8 cellular contexts compared by ENCODE assay signal in the genomic region with DNA sequence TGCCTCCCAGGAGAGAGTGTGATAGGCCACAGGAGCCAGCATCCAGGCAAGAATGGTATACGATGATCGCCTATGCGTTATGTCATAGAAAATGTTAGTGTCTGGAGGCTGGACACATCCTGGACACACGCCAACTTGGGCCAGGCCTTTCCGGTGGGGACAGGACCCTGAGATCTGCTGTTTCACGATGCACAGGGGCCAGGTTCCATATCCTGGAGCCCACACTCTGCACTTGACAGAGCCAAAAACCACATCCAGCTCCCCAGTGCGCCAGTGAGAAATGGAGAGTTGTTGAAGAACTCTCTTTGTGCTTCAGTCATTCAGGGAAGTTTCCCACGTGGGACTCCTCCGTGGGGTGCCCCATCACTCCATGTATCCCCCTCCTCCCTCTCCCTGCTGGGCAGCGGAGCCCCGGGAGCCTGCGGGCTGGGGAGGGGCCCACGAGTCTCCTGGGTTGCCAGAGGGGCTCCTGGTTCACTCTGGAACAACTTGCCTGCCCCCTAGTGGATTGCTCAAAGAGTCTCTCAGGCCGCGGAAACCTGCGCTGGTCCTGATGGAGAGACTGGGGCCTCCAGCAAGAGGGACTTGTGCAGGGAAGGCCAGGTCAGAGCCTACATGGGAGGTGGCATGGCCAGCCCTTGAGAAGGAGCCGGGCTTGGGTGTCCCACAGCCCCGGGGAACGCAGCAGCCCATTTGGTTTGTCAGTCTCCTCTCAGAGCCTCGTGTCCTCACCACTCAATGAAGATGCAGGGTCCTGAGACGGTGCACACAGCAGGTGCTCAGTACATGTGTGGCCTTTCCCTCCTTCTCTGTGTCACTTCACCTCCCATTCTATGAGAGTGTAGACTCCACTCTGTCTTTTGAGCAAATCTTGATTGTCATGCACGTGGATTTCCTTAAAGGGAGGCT. TPM values are rescaled to one million over a fixed set of nuclear protein-coding genes. Genes with fewer than 3 reads are reported as not detected.
DNase-seq lines count a peak whose midpoint lies in the region; ATAC-seq and TF ChIP-seq lines count a peak whose summit lies in the region.

No MANE protein-coding gene starts in this region.

- H3K36me3 ChIP-seq in lower lobe of right lung = no peaks in the 10 kb centered on the region

- intact Hi-C loops in lower lobe of right lung (cut with DNase I) = no loop called here

- H3K9me3 ChIP-seq in lower lobe of right lung = no peaks in the 10 kb centered on the region

- H3K27ac ChIP-seq in lower lobe of right lung = no peak overlapping the region

- ATAC-seq in HG02642 (IDR thresholded peaks at IDR 0.05; ENCODE audit: poor library complexity, unreplicated experiment) (peak; percentile 66), lower lobe of right lung (peak; percentile 59 to 79), HG03520 (IDR thresholded peaks at IDR 0.05; ENCODE audit: unreplicated experiment) (no peak)

- peak; percentile 73 for DNase-seq in COR-L47 (lab: John Stamatoyannopoulos, UW)
- DNase-seq in NCI-H526 (lab: John Stamatoyannopoulos, UW) = peak; percentile 75 to 91
- DNase-seq in activated CD4-positive, alpha-beta T cell treated with anti-CD3 and anti-CD28 coated beads for 48 hours = peak; percentile 78
- DNase-seq in dermis blood vessel endothelial cell = peak; percentile 85
- peak; percentile 58 for DNase-seq in lower lobe of right lung
- DNase-seq in stimulated activated CD8-positive, alpha-beta memory T cell treated with anti-CD3 and anti-CD28 coated beads, Interleukin-12 subunit alpha, Interleukin-12 subunit beta, amount 100 ng/mL, for 1 hour (ENCODE audit: low read depth) = peak; percentile 34

- no peak overlapping the region for H3K4me3 ChIP-seq in lower lobe of right lung

- peak; percentile 88 for TF ChIP-seq CTCF in lower lobe of right lung (IDR thresholded peaks at IDR 0.05)

- peaks cover 7% of the 10 kb centered on the region for H3K4me1 ChIP-seq in lower lobe of right lung

- peaks cover 8% of the 10 kb centered on the region for H3K27me3 ChIP-seq in lower lobe of right lung (ENCODE audit: low read depth)

RNA-seq across cellular contexts. Expression of a gene that starts 10.2 kb away (rescaled TPM):
- total RNA-seq in dermis blood vessel endothelial cell = 80.8 and 98.6 TPM in 2 replicates
- 121 TPM for total RNA-seq in lower lobe of right lung

Comparison
In these comparisons a context has a peak if more than half of its experiments do, and no peak if none do; other contexts are left out.
1. DNase-seq: peak in every context shown above with its lines; median percentile 85 in dermis blood vessel endothelial cell; 83 in NCI-H526; 78 in activated CD4-positive, alpha-beta T cell treated with anti-CD3 and anti-CD28 coated beads for 48 hours; 73 in COR-L47; 58 in lower lobe of right lung; 34 in stimulated activated CD8-positive, alpha-beta memory T cell treated with anti-CD3 and anti-CD28 coated beads, Interleukin-12 subunit alpha, Interleukin-12 subunit beta, amount 100 ng/mL, for 1 hour.